ENCODE assay signal across 11 cellular contexts in the genomic region with DNA sequence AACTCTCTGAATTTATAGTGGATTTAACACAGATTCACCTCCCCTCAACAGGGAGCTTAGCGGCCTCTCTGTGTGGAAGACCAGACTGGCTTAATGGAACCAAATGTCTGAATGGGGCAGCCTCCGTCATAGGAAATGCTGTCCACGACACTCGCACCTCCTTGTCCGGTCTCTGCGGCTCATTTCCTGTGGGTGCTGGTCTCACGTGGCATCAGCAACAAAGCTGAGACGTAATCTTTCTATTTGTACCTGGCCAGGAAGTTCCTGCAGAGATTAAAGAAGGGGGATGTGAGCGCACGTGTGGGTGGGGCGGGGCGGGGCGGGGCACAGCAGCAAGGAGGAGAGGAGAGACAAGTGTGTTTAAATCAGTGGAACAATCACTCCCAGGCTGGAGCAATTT.
DNase-seq lines count a peak whose midpoint lies in the region; ATAC-seq and TF ChIP-seq lines count a peak whose summit lies in the region.
"Had no signal": no experiment of that assay in that cellular context is flagged by ENCODE, and none has a peak within 500 bp of the region (broad histone marks: within the 10 kb centered on the region; RNA-seq: fewer than 3 reads in every experiment).

No MANE protein-coding gene starts in this region.

- H3K4me3 ChIP-seq in kidney epithelial cell (ENCODE audit: low read depth, low read length) = peak overlapping the region; percentile 1
- H3K4me3 ChIP-seq: K562 had no signal

- no peaks in the 10 kb centered on the region for H3K9me3 Mint-ChIP-seq in osteocyte (ENCODE audit: unreplicated experiment)

- H3K27ac Mint-ChIP-seq in osteocyte (ENCODE audit: unreplicated experiment) = no peak overlapping the region

- no peaks in the 10 kb centered on the region for H3K27me3 ChIP-seq in kidney epithelial cell (ENCODE audit: control insufficient read depth, insufficient read depth, low read length)

- H3K36me3 Mint-ChIP-seq in osteocyte (ENCODE audit: unreplicated experiment) = no peaks in the 10 kb centered on the region

- no peaks in the 10 kb centered on the region for H3K4me1 Mint-ChIP-seq in osteocyte (ENCODE audit: unreplicated experiment)

- H3K36me3 ChIP-seq in kidney epithelial cell (ENCODE audit: control insufficient read depth, insufficient read depth, low read length) = no peaks in the 10 kb centered on the region
- H3K36me3 ChIP-seq: neutrophil had no signal

- H3K27ac ChIP-seq in VCaP = peak overlapping the region; percentile 64
- H3K27ac ChIP-seq: neutrophil had no signal

- TF ChIP-seq CTCF in VCaP (conservative IDR thresholded peaks at IDR 0.05) = no peak
- TF ChIP-seq CTCF in kidney epithelial cell (IDR thresholded peaks at IDR 0.05; ENCODE audit: insufficient read depth, low read length, poor library complexity, severe bottlenecking) = no peak
- no peak for TF ChIP-seq CTCF in osteocyte (IDR thresholded peaks at IDR 0.05)

- ATAC-seq in GM18511 (IDR thresholded peaks at IDR 0.05; ENCODE audit: unreplicated experiment) (peak; percentile 60), GM18858 (IDR thresholded peaks at IDR 0.05; ENCODE audit: unreplicated experiment) (no peak), GM19455 (IDR thresholded peaks at IDR 0.05; ENCODE audit: unreplicated experiment) (no peak)
- ATAC-seq: K562 had no signal

- DNase-seq in Ammon's horn (ENCODE audit: low spot score) = peak; percentile 6
- no peak for DNase-seq in kidney epithelial cell (ENCODE audit: low read depth)
- no peak for DNase-seq in osteocyte (ENCODE audit: extremely low spot score, unreplicated experiment)
- no peak for DNase-seq in CD1c-positive myeloid dendritic cell (ENCODE audit: extremely low spot score)
- DNase-seq: HCEC 1CT had no signal

- H3K27me3 Mint-ChIP-seq in osteocyte (ENCODE audit: unreplicated experiment) = no peaks in the 10 kb centered on the region

- no peak overlapping the region for H3K4me3 Mint-ChIP-seq in osteocyte (ENCODE audit: unreplicated experiment)
